Comparison of ENCODE assay signal across 8 cellular contexts in the genomic region with DNA sequence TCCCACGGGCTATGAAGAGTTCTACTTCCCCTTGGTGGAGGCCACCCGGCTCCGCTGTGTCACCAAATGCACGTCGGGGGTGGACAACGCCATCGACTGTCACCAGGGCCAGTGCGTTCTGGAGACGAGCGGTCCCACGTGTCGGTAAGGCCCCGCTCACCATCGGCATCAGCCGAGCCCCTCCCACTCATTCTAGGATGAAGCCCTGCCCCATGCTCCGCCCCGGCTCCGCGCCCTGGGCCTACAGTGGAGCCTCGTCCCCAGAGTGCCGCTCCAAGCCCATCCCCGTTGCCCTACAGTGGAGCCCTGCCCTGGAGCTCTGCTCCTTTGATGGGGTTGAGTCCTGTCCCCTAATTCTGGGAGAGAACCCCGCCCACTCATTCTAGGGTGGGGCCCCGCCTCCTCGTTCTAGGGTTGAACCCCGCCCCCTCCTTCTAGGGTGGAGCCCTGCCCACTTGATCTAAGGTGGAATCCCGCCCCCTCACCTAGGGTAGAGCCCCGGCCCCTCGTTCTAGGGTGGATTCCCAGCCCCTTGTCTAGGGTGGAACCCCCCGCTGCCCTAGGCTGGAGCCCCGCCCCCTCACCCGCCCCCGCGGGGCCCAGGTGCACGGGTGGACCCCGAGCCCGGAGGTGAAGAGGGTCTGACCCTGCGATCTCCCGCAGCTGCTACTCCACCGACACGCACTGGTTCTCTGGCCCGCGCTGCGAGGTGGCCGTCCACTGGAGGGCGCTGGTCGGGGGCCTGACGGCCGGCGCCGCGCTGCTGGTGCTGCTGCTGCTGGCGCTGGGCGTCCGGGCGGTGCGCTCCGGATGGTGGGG. TPM values are rescaled to one million over a fixed set of nuclear protein-coding genes. Genes with fewer than 3 reads are reported as not detected.
DNase-seq lines count a peak whose midpoint lies in the region; ATAC-seq and TF ChIP-seq lines count a peak whose summit lies in the region.

No MANE protein-coding gene starts in this region.

- CTCF ChIA-PET in activated CD4-positive, alpha-beta memory T cell treated with anti-CD3 and anti-CD28 coated beads for 36 hours (lab: Charles Lee) = interaction anchor here (0.7 to 1.3 kb wide), 9 partner anchors 9 to 316 kb away, joined by 3 to 5 read pairs (median 4); a partner anchor contains a TSS

- H3K27ac Mint-ChIP-seq in activated CD4-positive, alpha-beta memory T cell treated with anti-CD3 and anti-CD28 coated beads for 36 hours = no peak overlapping the region
- no peak overlapping the region for H3K27ac Mint-ChIP-seq in natural killer cell
- peak overlapping the region in 1 of 2 donors; percentile 42 for H3K27ac Mint-ChIP-seq in stimulated activated naive CD8-positive, alpha-beta T cell treated with anti-CD3 and anti-CD28 coated beads, Interleukin-15, amount 100 ng/mL, for 72 hours

- peak; percentile 70 for TF ChIP-seq CTCF in natural killer cell (IDR thresholded peaks at IDR 0.05)

- H3K4me1 Mint-ChIP-seq in activated CD4-positive, alpha-beta memory T cell treated with anti-CD3 and anti-CD28 coated beads for 36 hours (ENCODE audit: low read depth) = peaks cover 15% of the 10 kb centered on the region
- peaks cover 8 to 27% of the 10 kb centered on the region in 2 donors for H3K4me1 Mint-ChIP-seq in natural killer cell
- H3K4me1 Mint-ChIP-seq in stimulated activated naive CD8-positive, alpha-beta T cell treated with anti-CD3 and anti-CD28 coated beads, Interleukin-15, amount 100 ng/mL, for 72 hours = peaks cover 22% of the 10 kb centered on the region

- H3K4me3 Mint-ChIP-seq in activated CD4-positive, alpha-beta memory T cell treated with anti-CD3 and anti-CD28 coated beads for 36 hours = peak overlapping the region; percentile 43
- H3K4me3 Mint-ChIP-seq in natural killer cell = peak overlapping the region; percentile 88
- peak overlapping the region; percentile 75 to 82 for H3K4me3 Mint-ChIP-seq in stimulated activated naive CD8-positive, alpha-beta T cell treated with anti-CD3 and anti-CD28 coated beads, Interleukin-15, amount 100 ng/mL, for 72 hours

- H3K27ac ChIP-seq in substantia nigra (ENCODE audit: low read depth, low read length, poor library complexity, severe bottlenecking) = no peak overlapping the region

- intact Hi-C loops in activated CD4-positive, alpha-beta memory T cell treated with anti-CD3 and anti-CD28 coated beads for 36 hours (cut with micrococcal nuclease) = loop anchor here (1.0 to 5.0 kb wide), 3 partner anchors 69 to 111 kb away; a partner anchor contains a TSS
- intact Hi-C loops in natural killer cell (cut with micrococcal nuclease) = loop anchor here (1.0 kb wide), 1 partner anchor 93 kb away; no protein-coding TSS in a partner anchor

- ATAC-seq in HG03521 (IDR thresholded peaks at IDR 0.05; ENCODE audit: unreplicated experiment) = peak; percentile 50
- ATAC-seq in esophagus mucosa = peak; percentile 75
- peak; percentile 80 to 86 (median 86) for ATAC-seq in natural killer cell
- peak; percentile 86 for ATAC-seq in stimulated activated naive CD8-positive, alpha-beta T cell treated with anti-CD3 and anti-CD28 coated beads, Interleukin-15, amount 100 ng/mL, for 72 hours

- POLR2A ChIA-PET in activated CD4-positive, alpha-beta memory T cell treated with anti-CD3 and anti-CD28 coated beads for 36 hours (lab: Charles Lee) = no interaction called here

- no peaks in the 10 kb centered on the region for H3K36me3 Mint-ChIP-seq in activated CD4-positive, alpha-beta memory T cell treated with anti-CD3 and anti-CD28 coated beads for 36 hours
- no peaks in the 10 kb centered on the region for H3K36me3 Mint-ChIP-seq in natural killer cell

- H3K9me3 Mint-ChIP-seq in activated CD4-positive, alpha-beta memory T cell treated with anti-CD3 and anti-CD28 coated beads for 36 hours = no peaks in the 10 kb centered on the region
- no peaks in the 10 kb centered on the region for H3K9me3 Mint-ChIP-seq in natural killer cell
- no peaks in the 10 kb centered on the region for H3K9me3 Mint-ChIP-seq in stimulated activated naive CD8-positive, alpha-beta T cell treated with anti-CD3 and anti-CD28 coated beads, Interleukin-15, amount 100 ng/mL, for 72 hours

- DNase-seq in ELF-1 (ENCODE audit: low read depth, low spot score) (peak; percentile 96), natural killer cell (peak; percentile 75), substantia nigra (lab: John Stamatoyannopoulos, UW) (no peak), amygdala (lab: John Stamatoyannopoulos, UW) (no peak)
- peak; percentile 90 for DNase-seq in activated CD4-positive, alpha-beta memory T cell treated with anti-CD3 and anti-CD28 coated beads for 36 hours
- DNase-seq in stimulated activated naive CD8-positive, alpha-beta T cell treated with anti-CD3 and anti-CD28 coated beads, Interleukin-15, amount 100 ng/mL, for 72 hours = peak; percentile 85 to 90

- H3K27me3 Mint-ChIP-seq in activated CD4-positive, alpha-beta memory T cell treated with anti-CD3 and anti-CD28 coated beads for 36 hours = peaks cover 45% of the 10 kb centered on the region
- peaks cover 40 to 50% of the 10 kb centered on the region in 2 donors for H3K27me3 Mint-ChIP-seq in natural killer cell (ENCODE audit: low read depth in 2 of 2)
- H3K27me3 Mint-ChIP-seq in stimulated activated naive CD8-positive, alpha-beta T cell treated with anti-CD3 and anti-CD28 coated beads, Interleukin-15, amount 100 ng/mL, for 72 hours = peaks cover 81% of the 10 kb centered on the region

RNA-seq across cellular contexts. Expression of a gene that starts 3.4 kb away (rescaled TPM):
- 1 to 10 TPM in 1 of 2 experiments, under 1 TPM in 1; 0.48 to 1.0 TPM for total RNA-seq in activated CD4-positive, alpha-beta memory T cell treated with anti-CD3 and anti-CD28 coated beads for 36 hours
- total RNA-seq in esophagus mucosa (0.16 TPM), natural killer cell (1 to 10 TPM in 2 of 3 donors, not detected in 1; 1.2 to 4.6 TPM)

RNA-seq across cellular contexts. Expression of a gene that starts 16.6 kb away (rescaled TPM):
- under 1 TPM in 1 of 2 experiments, not detected in 1; 0.29 TPM for total RNA-seq in activated CD4-positive, alpha-beta memory T cell treated with anti-CD3 and anti-CD28 coated beads for 36 hours
- total RNA-seq in esophagus mucosa (0.16 TPM), natural killer cell (under 1 TPM in 1 of 3 donors, not detected in 2; 0.24 TPM)

RNA-seq across cellular contexts. Expression of a gene that starts 53.9 kb away (rescaled TPM):
- not detected for total RNA-seq in activated CD4-positive, alpha-beta memory T cell treated with anti-CD3 and anti-CD28 coated beads for 36 hours
- total RNA-seq in esophagus mucosa (not detected), natural killer cell (not detected)

Comparison
In these comparisons a context has a peak if more than half of its experiments do, and no peak if none do; other contexts are left out.
1. DNase-seq: peak in ELF-1 (single experiment), activated CD4-positive, alpha-beta memory T cell treated with anti-CD3 and anti-CD28 coated beads for 36 hours (single experiment), natural killer cell (single experiment) and stimulated activated naive CD8-positive, alpha-beta T cell treated with anti-CD3 and anti-CD28 coated beads, Interleukin-15, amount 100 ng/mL, for 72 hours (2 of 2); none in substantia nigra (0 of 49) and amygdala (0 of 56).
2. Peak in every context shown above with its lines, with median percentiles within 50 percentile points of each other: ATAC-seq and H3K4me3 Mint-ChIP-seq.